Comparison of ENCODE assay signal across 18 cellular contexts in the genomic region with DNA sequence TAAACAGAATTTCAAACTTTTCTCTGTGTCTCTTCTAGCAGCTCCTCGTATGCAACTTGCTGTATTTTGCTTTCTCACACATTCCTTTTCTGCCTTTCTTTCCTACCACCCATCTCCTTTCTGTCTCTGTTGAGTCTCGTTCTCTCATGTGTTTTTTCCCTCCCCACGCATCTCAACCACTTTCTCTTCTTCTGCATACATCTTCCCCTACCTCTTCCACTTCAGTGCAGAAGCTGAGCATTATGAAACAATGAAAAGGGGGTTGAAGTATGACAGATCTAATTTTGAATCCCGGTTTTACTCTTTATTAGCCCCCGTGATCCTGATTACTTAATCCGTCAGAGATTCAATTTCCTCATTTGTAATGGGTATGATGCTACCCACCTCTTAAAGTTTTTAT.
"Had no signal": no experiment of that assay in that cellular context is flagged by ENCODE, and none has a peak within 500 bp of the region (broad histone marks: within the 10 kb centered on the region; RNA-seq: fewer than 3 reads in every experiment).

No MANE protein-coding gene starts in this region.

- H3K27me3 ChIP-seq: adrenal gland, gastroesophageal sphincter, spleen had no signal

- H3K9me3 ChIP-seq: adrenal gland, gastroesophageal sphincter, psoas muscle, spleen, thoracic aorta had no signal

- H3K4me3 ChIP-seq: adrenal gland, coronary artery, gastroesophageal sphincter, hepatocyte, psoas muscle, thoracic aorta had no signal

- DNase-seq: activated CD4-positive, alpha-beta T cell treated with anti-CD3 and anti-CD28 coated beads, Interleukin-2, amount 50 U/mL, for 4 hours; activated CD8-positive, alpha-beta memory T cell treated with anti-CD3 and anti-CD28 coated beads, Interleukin-2, amount 50 U/mL, for 4 hours; activated effector memory CD4-positive, alpha-beta T cell treated with anti-CD3 and anti-CD28 coated beads, Interleukin-2, amount 50 U/mL, for 16 hours; adrenal gland; central memory CD4-positive, alpha-beta T cell; effector memory CD4-positive, alpha-beta T cell; kidney; mesendoderm; psoas muscle; spleen; stimulated activated CD4-positive, alpha-beta T cell treated with anti-CD3 and anti-CD28 coated beads, Interleukin-2, amount 100 ng/mL, for 24 hours; stimulated activated naive CD4-positive, alpha-beta T cell had no signal

- H3K36me3 ChIP-seq: adrenal gland, gastroesophageal sphincter, spleen, thoracic aorta had no signal

- H2AFZ ChIP-seq: hepatocyte had no signal

- H3K27ac ChIP-seq: adrenal gland, coronary artery, gastroesophageal sphincter, hepatocyte, psoas muscle, thoracic aorta had no signal

- ATAC-seq: gastroesophageal sphincter, psoas muscle, sciatic nerve had no signal

- H3K9me3 Mint-ChIP-seq: T-helper 2 cell treated with Interferon-gamma antibody and Interleukin-4, amounts not matched to agents 5 μg/mL and 100 μg/mL, for 36 hours had no signal

- H3K4me1 ChIP-seq: gastroesophageal sphincter had no signal
